14 cellular contexts compared by ENCODE assay signal in the genomic region with DNA sequence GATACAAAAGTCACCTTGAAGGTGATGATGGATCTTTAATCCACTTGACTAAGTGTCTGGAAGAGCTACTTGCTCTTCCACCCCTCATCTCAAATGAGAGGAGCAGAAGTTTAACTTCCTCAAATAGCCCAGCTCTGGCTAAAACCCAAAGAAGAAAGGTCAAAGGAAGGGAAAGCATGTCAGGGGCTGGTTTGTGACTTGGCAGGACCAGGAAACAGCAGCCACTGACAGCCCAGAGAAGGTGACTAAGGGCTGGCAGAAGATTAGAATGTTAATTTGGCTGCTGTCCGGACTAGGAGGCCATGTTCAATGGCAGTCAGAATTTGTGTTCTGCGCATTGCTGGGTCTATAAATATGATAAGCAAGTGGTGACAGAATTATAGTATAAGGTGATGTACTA.
DNase-seq lines count a peak whose midpoint lies in the region; ATAC-seq and TF ChIP-seq lines count a peak whose summit lies in the region.
"Had no signal": no experiment of that assay in that cellular context is flagged by ENCODE, and none has a peak within 500 bp of the region (broad histone marks: within the 10 kb centered on the region; RNA-seq: fewer than 3 reads in every experiment).

No MANE protein-coding gene starts in this region.

- no peaks in the 10 kb centered on the region for H3K36me3 ChIP-seq in left ventricle myocardium inferior
- H3K36me3 ChIP-seq in smooth muscle cell (ENCODE audit: low read depth): no peaks in the 10 kb centered on the region
- H3K36me3 ChIP-seq in SJCRH30: no peaks in the 10 kb centered on the region

- CTCF ChIA-PET in GM10248 (lab: Yijun Ruan, JAX): interaction anchor here (0.9 to 2.5 kb wide), 7 partner anchors 8 to 146 kb away, joined by 3 to 8 read pairs (median 3); no protein-coding TSS in a partner anchor

- H3K4me2 ChIP-seq in smooth muscle cell: peak overlapping the region; percentile 6

- H3K4me1 ChIP-seq in left ventricle myocardium inferior (peaks cover 36% of the 10 kb centered on the region), smooth muscle cell (ENCODE audit: low read depth) (no peaks in the 10 kb centered on the region), SJCRH30 (no peaks in the 10 kb centered on the region)
- H3K4me1 ChIP-seq: foreskin keratinocyte had no signal

- H3K27ac ChIP-seq in left ventricle myocardium inferior (replicated peaks) (no peak overlapping the region), smooth muscle cell (ENCODE audit: low read depth) (no peak overlapping the region), SJCRH30 (no peak overlapping the region)
- H3K27ac ChIP-seq: foreskin keratinocyte, SK-N-MC had no signal

- H3F3A ChIP-seq in smooth muscle cell (ENCODE audit: low read depth): no peaks in the 10 kb centered on the region

- no peak overlapping the region for H3K9ac ChIP-seq in smooth muscle cell (ENCODE audit: low read depth)

- H3K27me3 ChIP-seq in left ventricle myocardium inferior (ENCODE audit: low read depth) (no peaks in the 10 kb centered on the region), smooth muscle cell (ENCODE audit: low read depth) (no peaks in the 10 kb centered on the region), SJCRH30 (no peaks in the 10 kb centered on the region)
- H3K27me3 ChIP-seq: foreskin keratinocyte had no signal

- POLR2A ChIA-PET in GM10248 (lab: Yijun Ruan, JAX): no interaction called here

- WGBS in smooth muscle cell (ENCODE audit: low lambda C conversion rate): 26% methylated on average over 2 of the region's 2 CpGs

- H3K79me2 ChIP-seq in smooth muscle cell (ENCODE audit: low read depth): no peaks in the 10 kb centered on the region

- H3K9me3 ChIP-seq in left ventricle myocardium inferior (replicated peaks) (no peaks in the 10 kb centered on the region), smooth muscle cell (replicated peaks; ENCODE audit: low read depth) (no peaks in the 10 kb centered on the region), SJCRH30 (replicated peaks) (no peaks in the 10 kb centered on the region)

- H3K4me3 ChIP-seq in left ventricle myocardium inferior (no peak overlapping the region), smooth muscle cell (no peak overlapping the region), SJCRH30 (no peak overlapping the region)
- H3K4me3 ChIP-seq: SK-N-MC had no signal

- no peak for TF ChIP-seq CTCF in left ventricle myocardium inferior (IDR thresholded peaks at IDR 0.05; ENCODE audit: borderline replicate concordance)
- no peak for TF ChIP-seq CTCF in smooth muscle cell (IDR thresholded peaks at IDR 0.05; ENCODE audit: borderline replicate concordance, insufficient read depth, poor library complexity, severe bottlenecking)
- no peak for TF ChIP-seq CTCF in GM10248 (IDR thresholded peaks at IDR 0.05; ENCODE audit: control extremely low read depth, extremely low read depth, low read depth, missing control alignments)

- no peak overlapping the region for H2AFZ ChIP-seq in smooth muscle cell (ENCODE audit: low read depth)

- peak; percentile 54 for ATAC-seq in GM21447 (IDR thresholded peaks at IDR 0.05; ENCODE audit: unreplicated experiment)
- ATAC-seq: foreskin keratinocyte; naive thymus-derived CD8-positive, alpha-beta T cell had no signal

- H4K20me1 ChIP-seq in smooth muscle cell (ENCODE audit: low read depth): no peaks in the 10 kb centered on the region

- DNase-seq in OCI-M1 (lab: John Stamatoyannopoulos, UW) (peak; percentile 84), left ventricle myocardium inferior (peak; percentile 21), smooth muscle cell (lab: John Stamatoyannopoulos, UW; ENCODE audit: unreplicated experiment) (no peak), SJCRH30 (no peak), NCI-H774 (lab: John Stamatoyannopoulos, UW) (no peak), GM10248 (ENCODE audit: extremely low spot score) (no peak)
- DNase-seq: activated CD4-positive, CD25-positive, alpha-beta regulatory T cell treated with anti-CD3 and anti-CD28 coated beads, Interleukin-2, amount 50 U/mL, for 72 hours; activated T-cell treated with anti-CD3 and anti-CD28 coated beads, Interleukin-2, amount 50 U/mL, for 48 hours; foreskin keratinocyte; naive thymus-derived CD8-positive, alpha-beta T cell; NCI-H1436 treated with DMSO at 0.1 percent for 48 hours; NCI-H526 treated with DMSO at 0.1 percent for 48 hours had no signal

- intact Hi-C loops in left ventricle myocardium inferior (cut with micrococcal nuclease): no loop called here

Comparison
In these comparisons a context has a peak if more than half of its experiments do, and no peak if none do; other contexts are left out.
1. DNase-seq: peak in OCI-M1 (single experiment) and left ventricle myocardium inferior (single experiment); none in smooth muscle cell (single experiment), SJCRH30 (0 of 2), NCI-H774 (single experiment) and GM10248 (single experiment).